In genomic region chr3:46676601-46677071, GRCh38 we compare ENCODE assay signal across 16 cellular contexts. TPM values are rescaled to one million over a fixed set of nuclear protein-coding genes. Genes with fewer than 3 reads are reported as not detected.
"Had no signal": no experiment of that assay in that cellular context is flagged by ENCODE, and none has a peak within 500 bp of the region (broad histone marks: within the 10 kb centered on the region; RNA-seq: fewer than 3 reads in every experiment).

No MANE protein-coding gene starts in this region.

- DNase-seq: activated CD4-positive, alpha-beta memory T cell treated with anti-CD3 and anti-CD28 coated beads, Interleukin-2, amount 10 ng/mL, durations not matched to agents 7 days and 5 days; activated CD4-positive, alpha-beta T cell treated with anti-CD3 and anti-CD28 coated beads for 36 hours; activated effector memory CD4-positive, alpha-beta T cell treated with Interleukin-2 at 50 U/mL for 16 hours; activated naive CD4-positive, alpha-beta T cell treated with anti-CD3 and anti-CD28 coated beads, Interleukin-2, amount 50 U/mL, for 16 hours; activated T-cell treated with anti-CD3 and anti-CD28 coated beads, Interleukin-2, amount 50 U/mL, for 4 hours; mammary epithelial cell; stimulated activated CD4-positive, alpha-beta T cell treated with anti-CD3 and anti-CD28 coated beads, Interleukin-2, amount 100 ng/mL, for 48 hours; stimulated activated naive B cell treated with anti-CD40 and anti-IgM and Interleukin-4, amounts not matched to agents 10 μg/mL and 1 μg/mL and 100 μg/mL, for 72 hours; T-helper 17 cell; tibial artery; WERI-Rb-1 had no signal

- H3K4me3 ChIP-seq: cardiac muscle cell, prostate gland, tibial artery, vagina had no signal

- H3K36me3 ChIP-seq: cardiac muscle cell, prostate gland, WERI-Rb-1 had no signal

- ATAC-seq: activated CD4-positive, alpha-beta T cell treated with anti-CD3 and anti-CD28 coated beads for 36 hours; activated T-cell treated with anti-CD3 and anti-CD28 coated beads, Interleukin-2, amount 50 U/mL, for 4 hours; stimulated activated naive B cell treated with anti-CD40 and anti-IgM and Interleukin-4, amounts not matched to agents 10 μg/mL and 1 μg/mL and 100 μg/mL, for 72 hours; T-helper 17 cell had no signal

- H3K4me1 ChIP-seq: prostate gland, tibial artery, vagina had no signal

- H3K27me3 ChIP-seq: cardiac muscle cell, tibial artery, vagina had no signal

- H3K27ac ChIP-seq: cardiac muscle cell, prostate gland, tibial artery, vagina, WERI-Rb-1 had no signal

- H3K9me3 ChIP-seq: prostate gland, tibial artery, vagina had no signal

RNA-seq across cellular contexts. Expression of gene TMIE, which starts 24.6 kb away (rescaled TPM):
- total RNA-seq: natural killer cell treated with Interleukin-12 subunit alpha and Interleukin-12 subunit beta and Interleukin-15 and Interleukin-18, amount 100 ng/mL, for 72 hours had no signal

RNA-seq across cellular contexts. Expression of gene PRSS50, which starts 41.0 kb away (rescaled TPM):
- total RNA-seq: activated CD4-positive, alpha-beta memory T cell treated with anti-CD3 and anti-CD28 coated beads, Interleukin-2, amount 10 ng/mL, durations not matched to agents 7 days and 5 days; activated CD4-positive, alpha-beta T cell treated with anti-CD3 and anti-CD28 coated beads for 36 hours; activated T-cell treated with anti-CD3 and anti-CD28 coated beads, Interleukin-2, amount 50 U/mL, for 4 hours; esophagus mucosa; natural killer cell treated with Interleukin-12 subunit alpha and Interleukin-12 subunit beta and Interleukin-15 and Interleukin-18, amount 100 ng/mL, for 72 hours; T-helper 17 cell; vagina had no signal
- polyA plus RNA-seq: mammary epithelial cell had no signal
